Comparison of ENCODE assay signal across 2 cellular contexts in the genomic region with DNA sequence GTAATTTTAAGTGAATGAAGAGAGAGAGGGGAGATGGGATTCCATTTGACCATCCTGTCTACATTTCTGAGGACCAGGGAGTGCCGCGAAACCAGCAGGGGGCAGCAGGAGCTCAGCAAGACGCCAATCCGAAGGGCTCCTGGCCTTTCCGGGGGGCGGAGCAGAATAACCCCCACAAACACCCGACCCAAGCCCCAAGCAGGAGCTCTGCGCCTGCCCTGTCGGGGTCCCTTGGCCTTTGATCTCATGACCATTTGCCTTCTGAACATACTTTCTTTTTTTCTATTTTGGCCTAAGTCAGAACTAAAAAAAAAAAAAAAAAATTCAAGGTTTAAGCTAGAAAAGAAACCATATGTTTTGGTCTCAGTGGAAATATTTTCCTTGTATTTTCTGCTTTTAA.
TF ChIP-seq lines count a peak whose summit lies in the region.

No MANE protein-coding gene starts in this region.

TF ChIP-seq in HEK293, 187 proteins besides CTCF, POLR2A, EP300 and RAD21 (continues in another document):
- TF ChIP-seq GLIS2 (tag by site-specific recombination; IDR thresholded peaks at IDR 0.05) (peak; percentile 88), KLF1 (tag by site-specific recombination; IDR thresholded peaks at IDR 0.05) (0 out of 2 replicates have a peak, but pooled peaks have one; percentile 16), ZNF560 (tag by site-specific recombination; IDR thresholded peaks at IDR 0.05; ENCODE audit: borderline replicate concordance) (no peak), MEIS1 (CRISPR knock-in tag; IDR thresholded peaks at IDR 0.05; ENCODE audit: borderline replicate concordance) (no peak), ZBTB17 (tag by site-specific recombination; IDR thresholded peaks at IDR 0.05) (no peak), ZNF335 (tag by site-specific recombination; conservative IDR thresholded peaks at IDR 0.05) (peak; percentile 68), ZNF785 (tag by site-specific recombination; IDR thresholded peaks at IDR 0.05) (no peak), ZNF146 (tag by site-specific recombination; IDR thresholded peaks at IDR 0.05) (no peak), ZNF677 (tag by site-specific recombination; IDR thresholded peaks at IDR 0.05) (no peak), ZNF510 (tag by site-specific recombination; IDR thresholded peaks at IDR 0.05; ENCODE audit: insufficient replicate concordance) (no peak), GLIS1 (tag by site-specific recombination; IDR thresholded peaks at IDR 0.05) (peak; percentile 79), RBAK (tag by site-specific recombination; IDR thresholded peaks at IDR 0.05) (no peak), BCL11B (tag by site-specific recombination; IDR thresholded peaks at IDR 0.05; ENCODE audit: low read depth) (no peak), ZNF2 (tag by site-specific recombination; IDR thresholded peaks at IDR 0.05) (no peak), ZNF221 (tag by site-specific recombination; IDR thresholded peaks at IDR 0.05; ENCODE audit: borderline replicate concordance) (no peak), ZNF747 (tag by site-specific recombination; IDR thresholded peaks at IDR 0.05) (no peak), ZNF112 (tag by site-specific recombination; IDR thresholded peaks at IDR 0.05) (no peak), ZNF184 (tag by site-specific recombination; IDR thresholded peaks at IDR 0.05) (no peak)
- TF ChIP-seq, protein P1, sequence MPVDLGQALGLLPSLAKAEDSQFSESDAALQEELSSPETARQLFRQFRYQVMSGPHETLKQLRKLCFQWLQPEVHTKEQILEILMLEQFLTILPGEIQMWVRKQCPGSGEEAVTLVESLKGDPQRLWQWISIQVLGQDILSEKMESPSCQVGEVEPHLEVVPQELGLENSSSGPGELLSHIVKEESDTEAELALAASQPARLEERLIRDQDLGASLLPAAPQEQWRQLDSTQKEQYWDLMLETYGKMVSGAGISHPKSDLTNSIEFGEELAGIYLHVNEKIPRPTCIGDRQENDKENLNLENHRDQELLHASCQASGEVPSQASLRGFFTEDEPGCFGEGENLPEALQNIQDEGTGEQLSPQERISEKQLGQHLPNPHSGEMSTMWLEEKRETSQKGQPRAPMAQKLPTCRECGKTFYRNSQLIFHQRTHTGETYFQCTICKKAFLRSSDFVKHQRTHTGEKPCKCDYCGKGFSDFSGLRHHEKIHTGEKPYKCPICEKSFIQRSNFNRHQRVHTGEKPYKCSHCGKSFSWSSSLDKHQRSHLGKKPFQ (tag by site-specific recombination; IDR thresholded peaks at IDR 0.05): no peak
- TF ChIP-seq, protein P2, sequence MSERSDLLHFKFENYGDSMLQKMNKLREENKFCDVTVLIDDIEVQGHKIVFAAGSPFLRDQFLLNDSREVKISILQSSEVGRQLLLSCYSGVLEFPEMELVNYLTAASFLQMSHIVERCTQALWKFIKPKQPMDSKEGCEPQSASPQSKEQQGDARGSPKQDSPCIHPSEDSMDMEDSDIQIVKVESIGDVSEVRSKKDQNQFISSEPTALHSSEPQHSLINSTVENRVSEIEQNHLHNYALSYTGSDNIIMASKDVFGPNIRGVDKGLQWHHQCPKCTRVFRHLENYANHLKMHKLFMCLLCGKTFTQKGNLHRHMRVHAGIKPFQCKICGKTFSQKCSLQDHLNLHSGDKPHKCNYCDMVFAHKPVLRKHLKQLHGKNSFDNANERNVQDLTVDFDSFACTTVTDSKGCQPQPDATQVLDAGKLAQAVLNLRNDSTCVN (tag by site-specific recombination; optimal IDR thresholded peaks at IDR 0.05): no peak
- TF ChIP-seq, protein P3, sequence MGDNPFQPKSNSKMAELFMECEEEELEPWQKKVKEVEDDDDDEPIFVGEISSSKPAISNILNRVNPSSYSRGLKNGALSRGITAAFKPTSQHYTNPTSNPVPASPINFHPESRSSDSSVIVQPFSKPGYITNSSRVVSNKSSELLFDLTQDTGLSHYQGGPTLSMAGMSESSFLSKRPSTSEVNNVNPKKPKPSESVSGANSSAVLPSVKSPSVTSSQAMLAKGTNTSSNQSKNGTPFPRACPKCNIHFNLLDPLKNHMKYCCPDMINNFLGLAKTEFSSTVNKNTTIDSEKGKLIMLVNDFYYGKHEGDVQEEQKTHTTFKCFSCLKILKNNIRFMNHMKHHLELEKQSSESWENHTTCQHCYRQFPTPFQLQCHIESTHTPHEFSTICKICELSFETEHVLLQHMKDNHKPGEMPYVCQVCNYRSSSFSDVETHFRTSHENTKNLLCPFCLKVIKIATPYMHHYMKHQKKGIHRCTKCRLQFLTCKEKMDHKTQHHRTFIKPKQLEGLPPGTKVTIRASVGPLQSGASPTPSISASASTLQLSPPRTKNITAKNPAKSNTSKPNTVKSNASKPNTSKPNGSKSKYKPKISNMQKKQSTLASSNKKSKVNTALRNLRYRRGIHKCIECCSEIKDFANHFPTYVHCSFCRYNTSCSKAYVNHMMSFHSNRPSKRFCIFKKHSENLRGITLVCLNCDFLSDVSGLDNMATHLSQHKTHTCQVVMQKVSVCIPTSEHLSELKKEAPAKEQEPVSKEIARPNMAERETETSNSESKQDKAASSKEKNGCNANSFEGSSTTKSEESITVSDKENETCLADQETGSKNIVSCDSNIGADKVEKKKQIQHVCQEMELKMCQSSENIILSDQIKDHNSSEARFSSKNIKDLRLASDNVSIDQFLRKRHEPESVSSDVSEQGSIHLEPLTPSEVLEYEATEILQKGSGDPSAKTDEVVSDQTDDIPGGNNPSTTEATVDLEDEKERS (tag by site-specific recombination; IDR thresholded peaks at IDR 0.05): no peak
- TF ChIP-seq, protein P4, sequence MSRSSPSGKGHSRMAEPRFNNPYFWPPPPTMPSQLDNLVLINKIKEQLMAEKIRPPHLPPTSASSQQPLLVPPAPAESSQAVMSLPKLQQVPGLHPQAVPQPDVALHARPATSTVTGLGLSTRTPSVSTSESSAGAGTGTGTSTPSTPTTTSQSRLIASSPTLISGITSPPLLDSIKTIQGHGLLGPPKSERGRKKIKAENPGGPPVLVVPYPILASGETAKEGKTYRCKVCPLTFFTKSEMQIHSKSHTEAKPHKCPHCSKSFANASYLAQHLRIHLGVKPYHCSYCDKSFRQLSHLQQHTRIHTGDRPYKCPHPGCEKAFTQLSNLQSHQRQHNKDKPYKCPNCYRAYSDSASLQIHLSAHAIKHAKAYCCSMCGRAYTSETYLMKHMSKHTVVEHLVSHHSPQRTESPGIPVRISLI (tag by site-specific recombination; IDR thresholded peaks at IDR 0.05): peak; percentile 25; the same call in 1 of the 2 replicates

TF ChIP-seq in endothelial cell of umbilical vein, 7 proteins besides CTCF, POLR2A, EP300 and RAD21:
- TF ChIP-seq JUN (IDR thresholded peaks at IDR 0.05; ENCODE audit: borderline replicate concordance, insufficient read depth, insufficient read length, low read depth): no peak
- TF ChIP-seq EZH2 (IDR thresholded peaks at IDR 0.05; ENCODE audit: borderline replicate concordance, low read depth, low read length, severe bottlenecking): no peak
- TF ChIP-seq, protein P5, sequence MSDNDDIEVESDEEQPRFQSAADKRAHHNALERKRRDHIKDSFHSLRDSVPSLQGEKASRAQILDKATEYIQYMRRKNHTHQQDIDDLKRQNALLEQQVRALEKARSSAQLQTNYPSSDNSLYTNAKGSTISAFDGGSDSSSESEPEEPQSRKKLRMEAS (IDR thresholded peaks at IDR 0.05; ENCODE audit: insufficient read depth, insufficient read length): no peak
- no peak for TF ChIP-seq FOS (IDR thresholded peaks at IDR 0.05; ENCODE audit: borderline replicate concordance, insufficient read depth, low read length)
- no peak for TF ChIP-seq GATA2 (IDR thresholded peaks at IDR 0.05; ENCODE audit: insufficient read depth, insufficient read length, low read depth, low read length)
- TF ChIP-seq POLR2AphosphoS5 (IDR thresholded peaks at IDR 0.05; ENCODE audit: insufficient read depth, low read depth, low read length): no peak
- no peak for TF ChIP-seq MYC (IDR thresholded peaks at IDR 0.05; ENCODE audit: low read depth, low read length)
